Comparison of ENCODE assay signal across 25 cellular contexts in the genomic region with DNA sequence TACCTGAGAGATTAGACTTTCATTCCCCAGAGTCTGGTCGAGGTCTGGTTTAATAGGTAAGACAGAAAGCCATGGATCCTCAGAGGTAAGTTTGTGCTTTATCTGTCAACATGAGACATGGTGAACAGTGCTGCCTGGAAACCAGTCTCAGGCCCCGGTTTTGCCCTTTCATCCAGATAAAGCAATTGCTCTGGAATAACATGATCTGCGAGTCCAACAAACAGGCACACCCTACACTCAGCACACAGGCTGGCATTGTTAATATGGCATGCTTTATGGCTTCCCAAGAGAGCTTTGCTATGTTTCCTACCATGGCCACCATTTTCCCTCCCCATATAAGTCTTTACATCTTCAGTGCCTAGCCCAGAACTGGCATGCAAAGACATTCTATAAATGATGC. TPM values are rescaled to one million over a fixed set of nuclear protein-coding genes. Genes with fewer than 3 reads are reported as not detected.
DNase-seq lines count a peak whose midpoint lies in the region; ATAC-seq, FAIRE-seq and TF ChIP-seq lines count a peak whose summit lies in the region.
"Had no signal": no experiment of that assay in that cellular context is flagged by ENCODE, and none has a peak within 500 bp of the region (broad histone marks: within the 10 kb centered on the region; RNA-seq: fewer than 3 reads in every experiment).

No MANE protein-coding gene starts in this region.

- H3K4me1 ChIP-seq in colonic mucosa, result no peaks in the 10 kb centered on the region
- no peaks in the 10 kb centered on the region for H3K4me1 ChIP-seq in small intestine (ENCODE audit: control insufficient read depth in 2 of 2, insufficient read depth in 1 of 2, low read depth in 1 of 2, low read length in 1 of 2)
- H3K4me1 ChIP-seq in pancreas, result no peaks in the 10 kb centered on the region

- H3K4me3 ChIP-seq in colonic mucosa (no peak overlapping the region), small intestine (ENCODE audit: low read depth in 1 of 2, low read length in 2 of 2) (no peak overlapping the region), pancreas (no peak overlapping the region)
- H3K4me3 ChIP-seq: GM12878, GM23338 had no signal

- H3K27ac ChIP-seq in colonic mucosa (no peak overlapping the region), small intestine (ENCODE audit: low read depth in 1 of 2, low read length in 1 of 2) (no peak overlapping the region), pancreas (no peak overlapping the region)
- H3K27ac ChIP-seq: RWPE1 had no signal

- WGBS in small intestine, 3 donors, result 7 to 44% (median 20%) methylated on average over 3 of the region's 3 CpGs
- 28 to 29% methylated on average over 3 of the region's 3 CpGs for whole genome bisulfite sequencing in pancreas, 2 donors

- no peak overlapping the region for H3K27ac Mint-ChIP-seq in Calu3 (ENCODE audit: unreplicated experiment)
- H3K27ac Mint-ChIP-seq: GM23338, H9, HFFc6 had no signal

- H3K9me3 Mint-ChIP-seq in Calu3 (ENCODE audit: low read depth, unreplicated experiment), result no peaks in the 10 kb centered on the region
- H3K9me3 Mint-ChIP-seq: GM23338, H9, HFFc6 had no signal

- TF ChIP-seq CTCF in Calu3 (IDR thresholded peaks at IDR 0.05; ENCODE audit: unreplicated experiment), result no peak
- no peak for TF ChIP-seq CTCF in colonic mucosa (IDR thresholded peaks at IDR 0.05)
- TF ChIP-seq CTCF in pancreas (IDR thresholded peaks at IDR 0.05), result no peak

- H3K36me3 ChIP-seq in colonic mucosa (no peaks in the 10 kb centered on the region), small intestine (ENCODE audit: control insufficient read depth in 2 of 2, insufficient read depth in 2 of 2, low read length in 2 of 2) (no peaks in the 10 kb centered on the region), pancreas (no peaks in the 10 kb centered on the region)

- H3K27me3 ChIP-seq in colonic mucosa (no peaks in the 10 kb centered on the region), small intestine (ENCODE audit: control insufficient read depth in 2 of 2, insufficient read depth in 2 of 2, low read length in 2 of 2) (no peaks in the 10 kb centered on the region), pancreas (no peaks in the 10 kb centered on the region)

- peak overlapping the region in 1 of 2 donors; percentile 12 for H3K9ac ChIP-seq in colonic mucosa (ENCODE audit: low read depth in 2 of 2, low read length in 2 of 2)

- H3K4me3 Mint-ChIP-seq in Calu3 (ENCODE audit: low read depth, unreplicated experiment), result no peak overlapping the region
- H3K4me3 Mint-ChIP-seq: GM23338, H9, HFFc6 had no signal

- CTCF ChIA-PET in Calu3 (lab: Charles Lee), result interaction anchor here (1.7 to 1.9 kb wide), 2 partner anchors 375 to 1033 kb away, joined by 6 read pairs; no protein-coding TSS in a partner anchor

- intact Hi-C loops in Calu3 (cut with micrococcal nuclease; ENCODE audit: unreplicated experiment), result loop anchor here (5.0 to 10.0 kb wide), 6 partner anchors 190 to 1032 kb away; partner anchors contain the start of gene ZNF280D
- intact Hi-C loops in colonic mucosa (cut with DNase I), result loop anchor here (5.0 to 10.0 kb wide), 4 partner anchors 370 to 812 kb away; no protein-coding TSS in a partner anchor
- intact Hi-C loops in pancreas (cut with DNase I), result loop anchor here in 2 of 3 donors (10.0 kb wide), 1 partner anchor 810 kb away; no protein-coding TSS in a partner anchor

- no TSS peak for BruUV-seq in Calu3 (replicated peaks; lab: Mats Ljungman, UMichigan)

- H3K4me1 Mint-ChIP-seq in Calu3 (ENCODE audit: low read depth, unreplicated experiment), result peaks cover 40% of the 10 kb centered on the region
- H3K4me1 Mint-ChIP-seq: GM23338, H9 had no signal

- peak; percentile 26 for DNase-seq in Calu3
- peak; percentile 16 for DNase-seq in LoVo (ENCODE audit: low spot score)
- DNase-seq in colonic mucosa, result peak; percentile 57
- peak; percentile 64 for DNase-seq in small intestine
- no peak for DNase-seq in activated CD8-positive, alpha-beta memory T cell treated with anti-CD3 and anti-CD28 coated beads, Interleukin-2, amount 50 U/mL, for 4 hours
- no peak for DNase-seq in pancreas
- DNase-seq: H9, HFFc6, IMR-90, KG1, NCI-H1092, NCI-H1417 treated with DMSO at 0.1 percent for 48 hours, NCI-H1694 treated with DMSO at 0.1 percent for 48 hours, NCI-H2081, NCI-H446, NCI-H524 treated with DMSO at 0.1 percent for 48 hours, NCI-H774, SHP77 had no signal

- H3K27me3 Mint-ChIP-seq in Calu3 (ENCODE audit: unreplicated experiment), result no peaks in the 10 kb centered on the region

- FAIRE-seq in small intestine (lab: Jason Lieb, UNC) (no peak), pancreas (lab: Jason Lieb, UNC) (no peak)
- FAIRE-seq: D721Med, G401.6 had no signal

- ATAC-seq in GM21825 (IDR thresholded peaks at IDR 0.05; ENCODE audit: unreplicated experiment), result no peak
- no peak for ATAC-seq in pancreas
- ATAC-seq: GM12878, GM23338, Panc1 had no signal

- H3K36me3 Mint-ChIP-seq in Calu3 (ENCODE audit: insufficient read depth, unreplicated experiment), result no peaks in the 10 kb centered on the region

- H3K9me3 ChIP-seq in colonic mucosa (no peaks in the 10 kb centered on the region), small intestine (ENCODE audit: control insufficient read depth, low read depth) (no peaks in the 10 kb centered on the region), pancreas (no peaks in the 10 kb centered on the region)

RNA-seq across cellular contexts. Expression of gene MNS1, which starts 30.1 kb away (rescaled TPM):
- 25.5 and 37.7 TPM in 2 replicates for total RNA-seq in Calu3 (2022)
- total RNA-seq in colonic mucosa, result 1 to 10 TPM in 1 of 2 donors, under 1 TPM in 1; 0.58 to 2.8 TPM
- polyA plus RNA-seq in small intestine, result 1 to 10 TPM in 2 of 3 donors, under 1 TPM in 1; 0.45 to 3.7 (median 1.6) TPM
- total RNA-seq in pancreas, result 1 to 10 TPM in 5 of 6 donors, under 1 TPM in 1; 0.54 to 2.4 (median 1.4) TPM
- 1 to 10 TPM; 1.4 to 2.3 TPM for polyA plus RNA-seq in pancreas

Comparison
In these comparisons a context has a peak if more than half of its experiments do, and no peak if none do; other contexts are left out.
1. DNase-seq: peak in Calu3 (single experiment), LoVo (single experiment), colonic mucosa (single experiment) and small intestine (single experiment); none in activated CD8-positive, alpha-beta memory T cell treated with anti-CD3 and anti-CD28 coated beads, Interleukin-2, amount 50 U/mL, for 4 hours (single experiment) and pancreas (0 of 6).